1 cellular context compared by ENCODE assay signal in the genomic region with DNA sequence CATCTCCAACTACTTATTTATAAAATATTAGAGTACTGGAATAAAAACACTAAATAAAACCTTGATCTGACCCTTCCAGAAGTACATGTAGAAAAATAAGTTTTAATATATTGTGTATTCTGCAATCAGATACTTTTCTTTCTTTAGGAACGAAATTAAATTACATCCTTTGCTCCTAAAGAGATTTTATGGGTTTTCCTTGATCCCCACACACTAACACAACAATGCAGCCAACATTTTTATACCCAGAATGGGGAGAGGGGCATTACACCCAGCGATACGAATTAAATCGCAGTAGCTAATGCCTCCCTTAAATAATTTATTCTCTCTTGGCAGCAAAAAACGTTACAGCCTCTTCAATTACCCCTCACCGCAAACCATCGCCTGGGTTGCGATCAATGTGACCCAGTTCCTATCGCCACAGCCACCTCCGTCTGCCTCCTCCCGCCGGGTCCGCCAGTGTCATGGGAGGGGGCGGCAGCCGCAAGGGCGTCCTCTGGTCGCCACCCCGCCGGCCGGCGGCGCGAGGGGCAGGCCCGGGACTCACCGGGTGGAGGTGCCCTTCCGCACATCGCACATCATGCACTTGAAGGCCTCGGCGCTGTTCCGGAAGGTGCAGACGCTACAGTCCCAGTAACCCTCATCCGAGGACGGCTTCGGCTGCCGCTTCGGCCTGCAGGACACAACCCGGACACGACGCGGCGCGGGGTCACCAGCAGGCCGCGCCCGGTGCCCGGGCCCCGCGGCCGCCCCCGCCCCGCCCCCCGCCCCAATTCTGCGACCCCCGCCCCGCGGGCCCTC.
TF ChIP-seq lines count a peak whose summit lies in the region.

No MANE protein-coding gene starts in this region.

TF ChIP-seq in K562, 482 proteins besides CTCF, POLR2A, EP300 and RAD21 (continued from another document and continues in another):
- TF ChIP-seq, protein P1, sequence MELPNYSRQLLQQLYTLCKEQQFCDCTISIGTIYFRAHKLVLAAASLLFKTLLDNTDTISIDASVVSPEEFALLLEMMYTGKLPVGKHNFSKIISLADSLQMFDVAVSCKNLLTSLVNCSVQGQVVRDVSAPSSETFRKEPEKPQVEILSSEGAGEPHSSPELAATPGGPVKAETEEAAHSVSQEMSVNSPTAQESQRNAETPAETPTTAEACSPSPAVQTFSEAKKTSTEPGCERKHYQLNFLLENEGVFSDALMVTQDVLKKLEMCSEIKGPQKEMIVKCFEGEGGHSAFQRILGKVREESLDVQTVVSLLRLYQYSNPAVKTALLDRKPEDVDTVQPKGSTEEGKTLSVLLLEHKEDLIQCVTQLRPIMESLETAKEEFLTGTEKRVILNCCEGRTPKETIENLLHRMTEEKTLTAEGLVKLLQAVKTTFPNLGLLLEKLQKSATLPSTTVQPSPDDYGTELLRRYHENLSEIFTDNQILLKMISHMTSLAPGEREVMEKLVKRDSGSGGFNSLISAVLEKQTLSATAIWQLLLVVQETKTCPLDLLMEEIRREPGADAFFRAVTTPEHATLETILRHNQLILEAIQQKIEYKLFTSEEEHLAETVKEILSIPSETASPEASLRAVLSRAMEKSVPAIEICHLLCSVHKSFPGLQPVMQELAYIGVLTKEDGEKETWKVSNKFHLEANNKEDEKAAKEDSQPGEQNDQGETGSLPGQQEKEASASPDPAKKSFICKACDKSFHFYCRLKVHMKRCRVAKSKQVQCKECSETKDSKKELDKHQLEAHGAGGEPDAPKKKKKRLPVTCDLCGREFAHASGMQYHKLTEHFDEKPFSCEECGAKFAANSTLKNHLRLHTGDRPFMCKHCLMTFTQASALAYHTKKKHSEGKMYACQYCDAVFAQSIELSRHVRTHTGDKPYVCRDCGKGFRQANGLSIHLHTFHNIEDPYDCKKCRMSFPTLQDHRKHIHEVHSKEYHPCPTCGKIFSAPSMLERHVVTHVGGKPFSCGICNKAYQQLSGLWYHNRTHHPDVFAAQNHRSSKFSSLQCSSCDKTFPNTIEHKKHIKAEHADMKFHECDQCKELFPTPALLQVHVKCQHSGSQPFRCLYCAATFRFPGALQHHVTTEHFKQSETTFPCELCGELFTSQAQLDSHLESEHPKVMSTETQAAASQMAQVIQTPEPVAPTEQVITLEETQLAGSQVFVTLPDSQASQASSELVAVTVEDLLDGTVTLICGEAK (IDR thresholded peaks at IDR 0.05) = peak; percentile 59
- TF ChIP-seq, protein P1 (CRISPR knock-in tag; IDR thresholded peaks at IDR 0.05) = no peak
- peak; percentile 72 for TF ChIP-seq MYC (IDR thresholded peaks at IDR 0.05; ENCODE audit: low read depth, low read length)
- no peak for TF ChIP-seq MYC (CRISPR knock-in tag; IDR thresholded peaks at IDR 0.05; ENCODE audit: borderline replicate concordance, low read depth)
- TF ChIP-seq MYNN (IDR thresholded peaks at IDR 0.05) = peak; percentile 34; the same call in 1 of the 2 replicates
- TF ChIP-seq MYNN (CRISPR knock-in tag; IDR thresholded peaks at IDR 0.05) = no peak
- no peak for TF ChIP-seq KLF16 (IDR thresholded peaks at IDR 0.05)
- TF ChIP-seq CTBP1 (IDR thresholded peaks at IDR 0.05; ENCODE audit: borderline replicate concordance) = peak; percentile 89
- TF ChIP-seq, protein P2, sequence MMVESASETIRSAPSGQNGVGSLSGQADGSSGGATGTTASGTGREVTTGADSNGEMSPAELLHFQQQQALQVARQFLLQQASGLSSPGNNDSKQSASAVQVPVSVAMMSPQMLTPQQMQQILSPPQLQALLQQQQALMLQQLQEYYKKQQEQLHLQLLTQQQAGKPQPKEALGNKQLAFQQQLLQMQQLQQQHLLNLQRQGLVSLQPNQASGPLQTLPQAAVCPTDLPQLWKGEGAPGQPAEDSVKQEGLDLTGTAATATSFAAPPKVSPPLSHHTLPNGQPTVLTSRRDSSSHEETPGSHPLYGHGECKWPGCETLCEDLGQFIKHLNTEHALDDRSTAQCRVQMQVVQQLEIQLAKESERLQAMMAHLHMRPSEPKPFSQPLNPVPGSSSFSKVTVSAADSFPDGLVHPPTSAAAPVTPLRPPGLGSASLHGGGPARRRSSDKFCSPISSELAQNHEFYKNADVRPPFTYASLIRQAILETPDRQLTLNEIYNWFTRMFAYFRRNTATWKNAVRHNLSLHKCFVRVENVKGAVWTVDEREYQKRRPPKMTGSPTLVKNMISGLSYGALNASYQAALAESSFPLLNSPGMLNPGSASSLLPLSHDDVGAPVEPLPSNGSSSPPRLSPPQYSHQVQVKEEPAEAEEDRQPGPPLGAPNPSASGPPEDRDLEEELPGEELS (CRISPR knock-in tag; IDR thresholded peaks at IDR 0.05; ENCODE audit: borderline replicate concordance) = 0 out of 2 replicates have a peak, but pooled peaks have one; percentile 30
- TF ChIP-seq GATA2 (CRISPR knock-in tag; IDR thresholded peaks at IDR 0.05) = no peak
- TF ChIP-seq HLTF (IDR thresholded peaks at IDR 0.05) = no peak
- no peak for TF ChIP-seq BACH1 (tag; IDR thresholded peaks at IDR 0.05)
- TF ChIP-seq, protein P3, sequence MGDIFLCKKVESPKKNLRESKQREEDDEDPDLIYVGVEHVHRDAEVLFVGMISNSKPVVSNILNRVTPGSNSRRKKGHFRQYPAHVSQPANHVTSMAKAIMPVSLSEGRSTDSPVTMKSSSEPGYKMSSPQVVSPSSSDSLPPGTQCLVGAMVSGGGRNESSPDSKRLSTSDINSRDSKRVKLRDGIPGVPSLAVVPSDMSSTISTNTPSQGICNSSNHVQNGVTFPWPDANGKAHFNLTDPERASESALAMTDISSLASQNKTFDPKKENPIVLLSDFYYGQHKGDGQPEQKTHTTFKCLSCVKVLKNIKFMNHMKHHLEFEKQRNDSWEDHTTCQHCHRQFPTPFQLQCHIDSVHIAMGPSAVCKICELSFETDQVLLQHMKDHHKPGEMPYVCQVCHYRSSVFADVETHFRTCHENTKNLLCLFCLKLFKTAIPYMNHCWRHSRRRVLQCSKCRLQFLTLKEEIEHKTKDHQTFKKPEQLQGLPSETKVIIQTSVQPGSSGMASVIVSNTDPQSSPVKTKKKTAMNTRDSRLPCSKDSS (IDR thresholded peaks at IDR 0.05; ENCODE audit: low read depth, partially characterized antibody) = no peak
- peak; percentile 75 for TF ChIP-seq POLR2G (IDR thresholded peaks at IDR 0.05; ENCODE audit: low read depth, low read length)
- TF ChIP-seq, protein P4, sequence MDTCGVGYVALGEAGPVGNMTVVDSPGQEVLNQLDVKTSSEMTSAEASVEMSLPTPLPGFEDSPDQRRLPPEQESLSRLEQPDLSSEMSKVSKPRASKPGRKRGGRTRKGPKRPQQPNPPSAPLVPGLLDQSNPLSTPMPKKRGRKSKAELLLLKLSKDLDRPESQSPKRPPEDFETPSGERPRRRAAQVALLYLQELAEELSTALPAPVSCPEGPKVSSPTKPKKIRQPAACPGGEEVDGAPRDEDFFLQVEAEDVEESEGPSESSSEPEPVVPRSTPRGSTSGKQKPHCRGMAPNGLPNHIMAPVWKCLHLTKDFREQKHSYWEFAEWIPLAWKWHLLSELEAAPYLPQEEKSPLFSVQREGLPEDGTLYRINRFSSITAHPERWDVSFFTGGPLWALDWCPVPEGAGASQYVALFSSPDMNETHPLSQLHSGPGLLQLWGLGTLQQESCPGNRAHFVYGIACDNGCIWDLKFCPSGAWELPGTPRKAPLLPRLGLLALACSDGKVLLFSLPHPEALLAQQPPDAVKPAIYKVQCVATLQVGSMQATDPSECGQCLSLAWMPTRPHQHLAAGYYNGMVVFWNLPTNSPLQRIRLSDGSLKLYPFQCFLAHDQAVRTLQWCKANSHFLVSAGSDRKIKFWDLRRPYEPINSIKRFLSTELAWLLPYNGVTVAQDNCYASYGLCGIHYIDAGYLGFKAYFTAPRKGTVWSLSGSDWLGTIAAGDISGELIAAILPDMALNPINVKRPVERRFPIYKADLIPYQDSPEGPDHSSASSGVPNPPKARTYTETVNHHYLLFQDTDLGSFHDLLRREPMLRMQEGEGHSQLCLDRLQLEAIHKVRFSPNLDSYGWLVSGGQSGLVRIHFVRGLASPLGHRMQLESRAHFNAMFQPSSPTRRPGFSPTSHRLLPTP (IDR thresholded peaks at IDR 0.05; ENCODE audit: borderline replicate concordance, extremely low read depth, insufficient read length) = no peak
- no peak for TF ChIP-seq TAF9B (IDR thresholded peaks at IDR 0.05; ENCODE audit: partially characterized antibody)
- peak in 1 of 2 experiments; percentile 66; a peak in 2 of 4 replicates for TF ChIP-seq RCOR1 (IDR thresholded peaks at IDR 0.05; ENCODE audit: borderline replicate concordance in 1 of 2, low read depth in 2 of 2, low read length in 2 of 2)
- no peak for TF ChIP-seq NCOA2 (IDR thresholded peaks at IDR 0.05; ENCODE audit: partially characterized antibody in 2 of 2)
- peak; percentile 70; the same call in 1 of the 2 replicates for TF ChIP-seq ESRRA (IDR thresholded peaks at IDR 0.05; ENCODE audit: borderline replicate concordance, low read depth)
- TF ChIP-seq, protein P5, sequence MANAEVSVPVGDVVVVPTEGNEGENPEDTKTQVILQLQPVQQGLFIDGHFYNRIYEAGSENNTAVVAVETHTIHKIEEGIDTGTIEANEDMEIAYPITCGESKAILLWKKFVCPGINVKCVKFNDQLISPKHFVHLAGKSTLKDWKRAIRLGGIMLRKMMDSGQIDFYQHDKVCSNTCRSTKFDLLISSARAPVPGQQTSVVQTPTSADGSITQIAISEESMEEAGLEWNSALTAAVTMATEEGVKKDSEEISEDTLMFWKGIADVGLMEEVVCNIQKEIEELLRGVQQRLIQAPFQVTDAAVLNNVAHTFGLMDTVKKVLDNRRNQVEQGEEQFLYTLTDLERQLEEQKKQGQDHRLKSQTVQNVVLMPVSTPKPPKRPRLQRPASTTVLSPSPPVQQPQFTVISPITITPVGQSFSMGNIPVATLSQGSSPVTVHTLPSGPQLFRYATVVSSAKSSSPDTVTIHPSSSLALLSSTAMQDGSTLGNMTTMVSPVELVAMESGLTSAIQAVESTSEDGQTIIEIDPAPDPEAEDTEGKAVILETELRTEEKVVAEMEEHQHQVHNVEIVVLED (CRISPR knock-in tag; IDR thresholded peaks at IDR 0.05) = peak; percentile 48; the same call in 1 of the 2 replicates
- TF ChIP-seq CREB1 (IDR thresholded peaks at IDR 0.05) = no peak
- TF ChIP-seq CREB1 (CRISPR knock-in tag; IDR thresholded peaks at IDR 0.05) = 0 out of 2 replicates have a peak, but pooled peaks have one; percentile 44
- TF ChIP-seq ASH1L (IDR thresholded peaks at IDR 0.05; ENCODE audit: borderline replicate concordance, low read depth, partially characterized antibody) = no peak
- TF ChIP-seq, protein P6, sequence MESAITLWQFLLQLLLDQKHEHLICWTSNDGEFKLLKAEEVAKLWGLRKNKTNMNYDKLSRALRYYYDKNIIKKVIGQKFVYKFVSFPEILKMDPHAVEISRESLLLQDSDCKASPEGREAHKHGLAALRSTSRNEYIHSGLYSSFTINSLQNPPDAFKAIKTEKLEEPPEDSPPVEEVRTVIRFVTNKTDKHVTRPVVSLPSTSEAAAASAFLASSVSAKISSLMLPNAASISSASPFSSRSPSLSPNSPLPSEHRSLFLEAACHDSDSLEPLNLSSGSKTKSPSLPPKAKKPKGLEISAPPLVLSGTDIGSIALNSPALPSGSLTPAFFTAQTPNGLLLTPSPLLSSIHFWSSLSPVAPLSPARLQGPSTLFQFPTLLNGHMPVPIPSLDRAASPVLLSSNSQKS (CRISPR knock-in tag; IDR thresholded peaks at IDR 0.05) = no peak
- peak; percentile 57 for TF ChIP-seq RBM22 (IDR thresholded peaks at IDR 0.05; ENCODE audit: low read depth, low read length, poor library complexity, severe bottlenecking)
- no peak for TF ChIP-seq TAL1 (IDR thresholded peaks at IDR 0.05)
- TF ChIP-seq CBX5 (IDR thresholded peaks at IDR 0.05; ENCODE audit: borderline replicate concordance, low read depth) = no peak
- TF ChIP-seq, protein P7, sequence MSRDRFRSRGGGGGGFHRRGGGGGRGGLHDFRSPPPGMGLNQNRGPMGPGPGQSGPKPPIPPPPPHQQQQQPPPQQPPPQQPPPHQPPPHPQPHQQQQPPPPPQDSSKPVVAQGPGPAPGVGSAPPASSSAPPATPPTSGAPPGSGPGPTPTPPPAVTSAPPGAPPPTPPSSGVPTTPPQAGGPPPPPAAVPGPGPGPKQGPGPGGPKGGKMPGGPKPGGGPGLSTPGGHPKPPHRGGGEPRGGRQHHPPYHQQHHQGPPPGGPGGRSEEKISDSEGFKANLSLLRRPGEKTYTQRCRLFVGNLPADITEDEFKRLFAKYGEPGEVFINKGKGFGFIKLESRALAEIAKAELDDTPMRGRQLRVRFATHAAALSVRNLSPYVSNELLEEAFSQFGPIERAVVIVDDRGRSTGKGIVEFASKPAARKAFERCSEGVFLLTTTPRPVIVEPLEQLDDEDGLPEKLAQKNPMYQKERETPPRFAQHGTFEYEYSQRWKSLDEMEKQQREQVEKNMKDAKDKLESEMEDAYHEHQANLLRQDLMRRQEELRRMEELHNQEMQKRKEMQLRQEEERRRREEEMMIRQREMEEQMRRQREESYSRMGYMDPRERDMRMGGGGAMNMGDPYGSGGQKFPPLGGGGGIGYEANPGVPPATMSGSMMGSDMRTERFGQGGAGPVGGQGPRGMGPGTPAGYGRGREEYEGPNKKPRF (IDR thresholded peaks at IDR 0.05; ENCODE audit: low read depth, low read length) = no peak
- TF ChIP-seq, protein P8, sequence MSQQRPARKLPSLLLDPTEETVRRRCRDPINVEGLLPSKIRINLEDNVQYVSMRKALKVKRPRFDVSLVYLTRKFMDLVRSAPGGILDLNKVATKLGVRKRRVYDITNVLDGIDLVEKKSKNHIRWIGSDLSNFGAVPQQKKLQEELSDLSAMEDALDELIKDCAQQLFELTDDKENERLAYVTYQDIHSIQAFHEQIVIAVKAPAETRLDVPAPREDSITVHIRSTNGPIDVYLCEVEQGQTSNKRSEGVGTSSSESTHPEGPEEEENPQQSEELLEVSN (IDR thresholded peaks at IDR 0.05; ENCODE audit: borderline replicate concordance in 1 of 2, extremely low read depth in 1 of 2, insufficient read depth in 1 of 2, insufficient read length in 1 of 2, low read depth in 1 of 2, low read length in 1 of 2, poor library complexity in 1 of 2, severe bottlenecking in 1 of 2) = peak; percentile 21 to 33
- TF ChIP-seq DMBX1 (CRISPR knock-in tag; IDR thresholded peaks at IDR 0.05; ENCODE audit: borderline replicate concordance) = no peak
- TF ChIP-seq ILK (tag; IDR thresholded peaks at IDR 0.05; ENCODE audit: borderline replicate concordance, low read depth) = no peak
